In the genomic region with DNA sequence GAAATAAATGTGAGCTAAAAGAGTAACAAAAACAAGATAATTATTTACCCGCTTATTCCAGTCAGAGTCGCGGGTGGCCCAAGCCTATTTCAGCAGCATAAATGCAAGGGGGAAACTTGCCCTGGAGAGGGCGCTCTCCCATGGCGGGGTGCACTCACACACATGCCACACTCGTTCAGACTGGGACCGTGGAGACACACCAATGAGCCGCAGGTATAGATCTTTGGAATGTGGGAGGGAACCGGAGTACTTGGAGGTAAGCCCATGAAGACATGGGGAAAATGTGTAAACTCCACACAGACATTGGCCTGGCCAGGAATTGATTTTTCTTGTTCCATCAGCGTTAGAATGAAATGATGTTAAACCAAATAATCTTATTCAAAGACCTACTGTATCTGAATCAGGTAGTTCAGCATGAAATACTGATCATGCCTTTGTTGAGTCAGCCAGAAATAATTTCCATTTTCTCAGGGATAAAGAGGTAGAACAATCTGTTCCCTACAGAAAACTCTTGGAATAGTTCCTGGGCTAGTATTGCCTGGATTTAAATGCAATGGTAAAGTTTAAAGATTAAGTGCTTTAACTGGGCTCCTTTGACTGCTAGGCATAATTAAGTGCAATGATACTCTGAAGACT, we compare ENCODE assay signal across 17 cellular contexts.
A peak's percentile ranks its signal among the peaks of the same experiment; 100 is the strongest.
DNase-seq lines count a peak whose midpoint lies in the region; ATAC-seq and TF ChIP-seq lines count a peak whose summit lies in the region.
"Had no signal": no experiment of that assay in that cellular context is flagged by ENCODE, and none has a peak within 500 bp of the region (broad histone marks: within the 10 kb centered on the region; RNA-seq: fewer than 3 reads in every experiment).

No MANE protein-coding gene starts in this region.

- H3K27ac Mint-ChIP-seq in activated CD8-positive, alpha-beta T cell treated with anti-CD3 and anti-CD28 coated beads for 36 hours: no peak overlapping the region
- no peak overlapping the region for H3K27ac Mint-ChIP-seq in activated CD8-positive, alpha-beta T cell treated with anti-CD3 and anti-CD28 coated beads, Interleukin-2, amount 10 ng/mL, durations not matched to agents 7 days and 5 days
- H3K27ac Mint-ChIP-seq in stimulated activated naive CD8-positive, alpha-beta T cell treated with anti-CD3 and anti-CD28 coated beads, Interleukin-15, amount 100 ng/mL, for 72 hours: no peak overlapping the region
- H3K27ac Mint-ChIP-seq: activated T-cell treated with anti-CD3 and anti-CD28 coated beads, Interleukin-2, amount 50 U/mL, for 72 hours; CD4-positive, alpha-beta memory T cell; stimulated activated naive CD8-positive, alpha-beta T cell treated with anti-CD3 and anti-CD28 coated beads, Interleukin-15, Interleukin-2, amounts not matched to agents 100 ng/mL and 50 ng/mL, for 24 hours had no signal

- H3K4me1 Mint-ChIP-seq in activated CD8-positive, alpha-beta T cell treated with anti-CD3 and anti-CD28 coated beads for 36 hours (ENCODE audit: low read depth): no peaks in the 10 kb centered on the region
- no peaks in the 10 kb centered on the region for H3K4me1 Mint-ChIP-seq in activated CD8-positive, alpha-beta T cell treated with anti-CD3 and anti-CD28 coated beads, Interleukin-2, amount 10 ng/mL, durations not matched to agents 7 days and 5 days (ENCODE audit: low read depth)
- no peaks in the 10 kb centered on the region for H3K4me1 Mint-ChIP-seq in stimulated activated naive CD8-positive, alpha-beta T cell treated with anti-CD3 and anti-CD28 coated beads, Interleukin-15, amount 100 ng/mL, for 72 hours
- H3K4me1 Mint-ChIP-seq: CD4-positive, alpha-beta memory T cell had no signal

- POLR2A ChIA-PET in activated CD8-positive, alpha-beta T cell treated with anti-CD3 and anti-CD28 coated beads for 36 hours (lab: Charles Lee): no interaction called here
- POLR2A ChIA-PET in activated CD8-positive, alpha-beta T cell treated with anti-CD3 and anti-CD28 coated beads, Interleukin-2, amount 10 ng/mL, durations not matched to agents 7 days and 5 days (lab: Charles Lee): no interaction called here

- H3K4me1 ChIP-seq in iPS DF 6.9 (ENCODE audit: control insufficient read depth, insufficient read depth, low read length) (no peaks in the 10 kb centered on the region), testis (no peaks in the 10 kb centered on the region)
- H3K4me1 ChIP-seq: SJSA1, uterus had no signal

- H3K27ac ChIP-seq in iPS DF 6.9 (ENCODE audit: low read length): no peak overlapping the region
- H3K27ac ChIP-seq in testis: no peak overlapping the region
- H3K27ac ChIP-seq: SJSA1, uterus had no signal

- CTCF ChIA-PET in activated CD8-positive, alpha-beta T cell treated with anti-CD3 and anti-CD28 coated beads for 36 hours (lab: Charles Lee): no interaction called here
- CTCF ChIA-PET in activated CD8-positive, alpha-beta T cell treated with anti-CD3 and anti-CD28 coated beads, Interleukin-2, amount 10 ng/mL, durations not matched to agents 7 days and 5 days (lab: Charles Lee): no interaction called here

- H3K36me3 Mint-ChIP-seq in activated CD8-positive, alpha-beta T cell treated with anti-CD3 and anti-CD28 coated beads for 36 hours (ENCODE audit: low read depth): no peaks in the 10 kb centered on the region
- H3K36me3 Mint-ChIP-seq in activated CD8-positive, alpha-beta T cell treated with anti-CD3 and anti-CD28 coated beads, Interleukin-2, amount 10 ng/mL, durations not matched to agents 7 days and 5 days (ENCODE audit: low read depth): no peaks in the 10 kb centered on the region
- H3K36me3 Mint-ChIP-seq: CD4-positive, alpha-beta memory T cell had no signal

- TF ChIP-seq POLR2A in testis (IDR thresholded peaks at IDR 0.05): no peak

- peak; percentile 7 for DNase-seq in activated CD8-positive, alpha-beta T cell treated with anti-CD3 and anti-CD28 coated beads for 36 hours
- DNase-seq in activated CD8-positive, alpha-beta T cell treated with anti-CD3 and anti-CD28 coated beads, Interleukin-2, amount 10 ng/mL, durations not matched to agents 7 days and 5 days: no peak
- DNase-seq in astrocyte of the hippocampus (ENCODE audit: low read depth, low spot score) (peak; percentile 33), iPS DF 6.9 (ENCODE audit: low read depth, low spot score) (peak; percentile 67), testis (peak; percentile 26)
- DNase-seq in stimulated activated naive CD8-positive, alpha-beta T cell treated with anti-CD3 and anti-CD28 coated beads, Interleukin-15, amount 100 ng/mL, for 72 hours: no peak
- DNase-seq: activated T-cell treated with anti-CD3 and anti-CD28 coated beads, Interleukin-2, amount 50 U/mL, for 72 hours; CD4-positive, alpha-beta memory T cell; kidney glomerular epithelial cell; NCI-H1105 treated with DMSO at 0.1 percent for 48 hours; NCI-H226; T1000; uterus had no signal

- H3K27me3 Mint-ChIP-seq in activated CD8-positive, alpha-beta T cell treated with anti-CD3 and anti-CD28 coated beads for 36 hours: peaks cover 10% of the 10 kb centered on the region
- peaks cover 8% of the 10 kb centered on the region for H3K27me3 Mint-ChIP-seq in activated CD8-positive, alpha-beta T cell treated with anti-CD3 and anti-CD28 coated beads, Interleukin-2, amount 10 ng/mL, durations not matched to agents 7 days and 5 days (ENCODE audit: low read depth)
- H3K27me3 Mint-ChIP-seq in stimulated activated naive CD8-positive, alpha-beta T cell treated with anti-CD3 and anti-CD28 coated beads, Interleukin-15, amount 100 ng/mL, for 72 hours: peaks cover 24% of the 10 kb centered on the region

- no peak for ATAC-seq in activated CD8-positive, alpha-beta T cell treated with anti-CD3 and anti-CD28 coated beads for 36 hours
- ATAC-seq in activated CD8-positive, alpha-beta T cell treated with anti-CD3 and anti-CD28 coated beads, Interleukin-2, amount 10 ng/mL, durations not matched to agents 7 days and 5 days: no peak
- ATAC-seq in GM21447 (IDR thresholded peaks at IDR 0.05; ENCODE audit: unreplicated experiment) (no peak), GM19023 (IDR thresholded peaks at IDR 0.05; ENCODE audit: unreplicated experiment) (no peak)
- ATAC-seq in stimulated activated naive CD8-positive, alpha-beta T cell treated with anti-CD3 and anti-CD28 coated beads, Interleukin-15, amount 100 ng/mL, for 72 hours: no peak
- ATAC-seq: activated T-cell treated with anti-CD3 and anti-CD28 coated beads, Interleukin-2, amount 50 U/mL, for 72 hours had no signal

- no peak overlapping the region for H3K4me3 Mint-ChIP-seq in activated CD8-positive, alpha-beta T cell treated with anti-CD3 and anti-CD28 coated beads for 36 hours
- H3K4me3 Mint-ChIP-seq in activated CD8-positive, alpha-beta T cell treated with anti-CD3 and anti-CD28 coated beads, Interleukin-2, amount 10 ng/mL, durations not matched to agents 7 days and 5 days: no peak overlapping the region
- no peak overlapping the region for H3K4me3 Mint-ChIP-seq in stimulated activated naive CD8-positive, alpha-beta T cell treated with anti-CD3 and anti-CD28 coated beads, Interleukin-15, amount 100 ng/mL, for 72 hours
- H3K4me3 Mint-ChIP-seq: activated T-cell treated with anti-CD3 and anti-CD28 coated beads, Interleukin-2, amount 50 U/mL, for 72 hours; CD4-positive, alpha-beta memory T cell; stimulated activated naive CD8-positive, alpha-beta T cell treated with anti-CD3 and anti-CD28 coated beads, Interleukin-15, Interleukin-2, amounts not matched to agents 100 ng/mL and 50 ng/mL, for 24 hours had no signal

- no CpG with 5 or more reads among the region's 10 CpGs for whole genome bisulfite sequencing in iPS DF 6.9 (ENCODE audit: insufficient coverage, insufficient read length)
- 27 to 36% methylated on average over 10 of the region's 10 CpGs for WGBS in testis, 2 donors

- H3K9me3 ChIP-seq in iPS DF 6.9 (ENCODE audit: control insufficient read depth, insufficient read depth, low read length) (no peaks in the 10 kb centered on the region), testis (no peaks in the 10 kb centered on the region)
- H3K9me3 ChIP-seq: SJSA1, uterus had no signal

- H3K27me3 ChIP-seq in iPS DF 6.9 (ENCODE audit: control insufficient read depth, insufficient read depth, low read length) (no peaks in the 10 kb centered on the region), testis (no peaks in the 10 kb centered on the region)
- H3K27me3 ChIP-seq: uterus had no signal

- H3K9me3 Mint-ChIP-seq in activated CD8-positive, alpha-beta T cell treated with anti-CD3 and anti-CD28 coated beads for 36 hours: no peaks in the 10 kb centered on the region
- no peaks in the 10 kb centered on the region for H3K9me3 Mint-ChIP-seq in activated CD8-positive, alpha-beta T cell treated with anti-CD3 and anti-CD28 coated beads, Interleukin-2, amount 10 ng/mL, durations not matched to agents 7 days and 5 days (ENCODE audit: insufficient read depth)
- H3K9me3 Mint-ChIP-seq in stimulated activated naive CD8-positive, alpha-beta T cell treated with anti-CD3 and anti-CD28 coated beads, Interleukin-15, amount 100 ng/mL, for 72 hours: no peaks in the 10 kb centered on the region
- H3K9me3 Mint-ChIP-seq: activated T-cell treated with anti-CD3 and anti-CD28 coated beads, Interleukin-2, amount 50 U/mL, for 72 hours had no signal

- TF ChIP-seq CTCF in activated CD8-positive, alpha-beta T cell treated with anti-CD3 and anti-CD28 coated beads for 36 hours (IDR thresholded peaks at IDR 0.05): no peak
- TF ChIP-seq CTCF in testis (IDR thresholded peaks at IDR 0.05): no peak

- H3K4me3 ChIP-seq in iPS DF 6.9 (ENCODE audit: low read length): no peak overlapping the region
- H3K4me3 ChIP-seq in testis: no peak overlapping the region
- H3K4me3 ChIP-seq: SJSA1, uterus had no signal

- intact Hi-C loops in activated CD8-positive, alpha-beta T cell treated with anti-CD3 and anti-CD28 coated beads for 36 hours (cut with micrococcal nuclease): no loop called here
- intact Hi-C loops in testis (cut with DNase I; ENCODE audit: low total_unique reads): no loop called here

- H3K36me3 ChIP-seq in iPS DF 6.9 (ENCODE audit: control insufficient read depth, insufficient read depth, low read length) (no peaks in the 10 kb centered on the region), testis (ENCODE audit: low read depth, missing control alignments) (no peaks in the 10 kb centered on the region)
- H3K36me3 ChIP-seq: SJSA1, uterus had no signal

Comparison
In these comparisons a context has a peak if more than half of its experiments do, and no peak if none do; other contexts are left out.
1. DNase-seq: peak in activated CD8-positive, alpha-beta T cell treated with anti-CD3 and anti-CD28 coated beads for 36 hours (single experiment), astrocyte of the hippocampus (single experiment), iPS DF 6.9 (single experiment) and testis (single experiment); none in activated CD8-positive, alpha-beta T cell treated with anti-CD3 and anti-CD28 coated beads, Interleukin-2, amount 10 ng/mL, durations not matched to agents 7 days and 5 days (single experiment) and stimulated activated naive CD8-positive, alpha-beta T cell treated with anti-CD3 and anti-CD28 coated beads, Interleukin-15, amount 100 ng/mL, for 72 hours (0 of 2).